ENCODE assay signal across 16 cellular contexts in the genomic region with DNA sequence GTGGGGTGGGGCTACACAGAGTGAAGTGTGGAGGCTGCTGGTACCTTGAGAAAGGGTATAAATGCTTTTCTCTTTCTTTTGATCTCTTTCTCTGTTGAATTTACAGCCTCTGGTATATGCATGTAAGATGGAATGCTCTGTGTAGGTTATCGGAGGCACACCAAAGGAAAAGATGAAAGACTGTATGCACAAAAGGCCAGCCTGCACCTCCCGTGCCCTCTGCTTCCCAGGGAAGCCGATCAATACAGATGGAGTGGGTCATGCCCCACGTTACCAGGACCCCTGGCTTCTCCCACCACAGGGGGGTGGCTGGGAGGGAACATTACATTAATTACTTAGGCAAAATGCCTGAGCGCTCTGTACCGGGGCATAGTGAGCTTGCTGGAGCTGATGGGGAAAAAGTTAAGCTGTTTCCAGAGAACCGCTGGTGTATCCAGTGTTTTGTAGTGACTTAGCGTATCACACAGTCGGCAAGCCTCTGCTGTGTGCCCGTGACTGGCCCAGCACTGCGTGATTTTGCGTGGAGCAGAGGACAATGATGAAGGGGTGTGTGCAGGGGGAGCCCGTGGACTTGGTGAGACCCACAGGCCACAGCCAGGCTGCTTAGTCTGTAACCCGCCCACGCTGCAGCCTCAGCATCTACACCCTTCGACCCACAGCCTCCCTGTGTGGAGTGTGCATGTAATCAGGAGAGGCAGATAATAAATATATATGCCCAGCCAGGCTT. TPM values are rescaled to one million over a fixed set of nuclear protein-coding genes. Genes with fewer than 3 reads are reported as not detected.
DNase-seq lines count a peak whose midpoint lies in the region; ATAC-seq and TF ChIP-seq lines count a peak whose summit lies in the region.
"Had no signal": no experiment of that assay in that cellular context is flagged by ENCODE, and none has a peak within 500 bp of the region (broad histone marks: within the 10 kb centered on the region; RNA-seq: fewer than 3 reads in every experiment).

No MANE protein-coding gene starts in this region.

- no peak for TF ChIP-seq EP300 in esophagus muscularis mucosa (IDR thresholded peaks at IDR 0.05)

- no peak overlapping the region for H3K9ac ChIP-seq in BLaER1

- no peaks in the 10 kb centered on the region for H3K27me3 ChIP-seq in BLaER1
- peaks cover 0 to 22% (median 0%) of the 10 kb centered on the region in 4 donors for H3K27me3 ChIP-seq in esophagus muscularis mucosa
- H3K27me3 ChIP-seq: Peyer's patch had no signal

- intact Hi-C loops in esophagus muscularis mucosa (cut with DNase I) = no loop called here

- H3K4me1 ChIP-seq in BLaER1 (peaks cover 52% of the 10 kb centered on the region), esophagus muscularis mucosa (peaks cover 0 to 13% (median 3%) of the 10 kb centered on the region in 4 donors)
- H3K4me1 ChIP-seq: Peyer's patch had no signal

- no peaks in the 10 kb centered on the region for H4K20me1 ChIP-seq in BLaER1

- H3K36me3 ChIP-seq in BLaER1 = no peaks in the 10 kb centered on the region
- H3K36me3 ChIP-seq in esophagus muscularis mucosa = no peaks in the 10 kb centered on the region
- H3K36me3 ChIP-seq: Peyer's patch had no signal

- 86% methylated on average over 16 of the region's 16 CpGs for whole genome bisulfite sequencing in esophagus muscularis mucosa

- ATAC-seq in HG02884 (IDR thresholded peaks at IDR 0.05; ENCODE audit: unreplicated experiment) = no peak
- no peak for ATAC-seq in HG02870 (IDR thresholded peaks at IDR 0.05; ENCODE audit: unreplicated experiment)

- TF ChIP-seq CTCF in esophagus muscularis mucosa (IDR thresholded peaks at IDR 0.05) = no peak

- no peak for TF ChIP-seq POLR2A in esophagus muscularis mucosa (IDR thresholded peaks at IDR 0.05; ENCODE audit: low read depth)

- no peaks in the 10 kb centered on the region for H3K9me3 ChIP-seq in BLaER1
- no peaks in the 10 kb centered on the region for H3K9me3 ChIP-seq in esophagus muscularis mucosa
- H3K9me3 ChIP-seq: Peyer's patch had no signal

- H3K4me2 ChIP-seq in BLaER1 = peak overlapping the region; percentile 75

- H3K27ac ChIP-seq in BLaER1 (peak overlapping the region; percentile 59; the same call in 1 of the 2 replicates), esophagus muscularis mucosa (replicated peaks in 1 of 4) (no peak overlapping the region)
- H3K27ac ChIP-seq: Peyer's patch had no signal

- no peak overlapping the region for H3K4me3 ChIP-seq in BLaER1
- no peak overlapping the region for H3K4me3 ChIP-seq in esophagus muscularis mucosa
- H3K4me3 ChIP-seq: Peyer's patch had no signal

- DNase-seq in D341Med (ENCODE audit: low spot score) (peak; percentile 11), esophagus muscularis mucosa (ENCODE audit: extremely low spot score) (peak; percentile 68), A172 (ENCODE audit: low spot score) (no peak)
- DNase-seq in stimulated activated CD8-positive, alpha-beta memory T cell treated with anti-CD3 and anti-CD28 coated beads, Interleukin-4, amount 100 ng/mL, for 48 hours = peak; percentile 6
- DNase-seq: H7, NCI-H1105, NCI-H226, NCI-H524 treated with DMSO at 0.1 percent for 48 hours had no signal

RNA-seq across cellular contexts. Expression of a gene that starts 8.0 kb away (rescaled TPM):
- total RNA-seq in esophagus muscularis mucosa = not detected
- total RNA-seq in A172 (2014; rRNA removed; shearing (Covaris generic)) = not detected in 2 replicates
- total RNA-seq: CD4-positive, alpha-beta T cell; H7; HT-29; LHCN-M2; Peyer's patch; Right ventricle myocardium inferior had no signal

RNA-seq across cellular contexts. Expression of a gene that starts 37.3 kb away (rescaled TPM):
- total RNA-seq in esophagus muscularis mucosa = under 1 TPM in 1 of 4 donors, not detected in 3; 0.83 TPM
- not detected in 2 replicates for total RNA-seq in A172 (2014; rRNA removed; shearing (Covaris generic))
- total RNA-seq: CD4-positive, alpha-beta T cell; H7; HT-29; LHCN-M2; Peyer's patch; Right ventricle myocardium inferior had no signal
